Comparison of ENCODE assay signal across 8 cellular contexts in genomic region chr4:110049951-110050925, GRCh38.
DNase-seq lines count a peak whose midpoint lies in the region; ATAC-seq and TF ChIP-seq lines count a peak whose summit lies in the region.

No MANE protein-coding gene starts in this region.

- H3K36me3 ChIP-seq in SU-DHL-6 (ENCODE audit: low read length) = no peaks in the 10 kb centered on the region

- H3K4me2 ChIP-seq in SU-DHL-6 (ENCODE audit: low read depth, low read length, poor library complexity, severe bottlenecking) = no peak overlapping the region

- no peak for ATAC-seq in GM19395 (IDR thresholded peaks at IDR 0.05; ENCODE audit: unreplicated experiment)

- H2AFZ ChIP-seq in SU-DHL-6 (ENCODE audit: low read depth, low read length, severe bottlenecking) = no peak overlapping the region

- H3K79me2 ChIP-seq in SU-DHL-6 (ENCODE audit: insufficient read depth, low read length) = no peaks in the 10 kb centered on the region

- in situ Hi-C loops in astrocyte of the cerebellum (cut with HindIII; ENCODE audit: low sequenced_read_pairs) = loop anchor here (25.0 kb wide), 1 partner anchor 462 kb away; no protein-coding TSS in a partner anchor

- H3F3A ChIP-seq in SU-DHL-6 (ENCODE audit: insufficient read depth) = no peaks in the 10 kb centered on the region

- no peak overlapping the region for H3K4me3 ChIP-seq in HL-60 (replicated peaks; ENCODE audit: insufficient read depth, low read length)
- no peak overlapping the region for H3K4me3 ChIP-seq in SU-DHL-6 (ENCODE audit: insufficient read depth, low read length, poor library complexity, severe bottlenecking)
- H3K4me3 ChIP-seq in astrocyte of the cerebellum (ENCODE audit: low read depth, low read length) = no peak overlapping the region

- H3K9me2 ChIP-seq in SU-DHL-6 (replicated peaks; ENCODE audit: insufficient read depth, low read length) = no peaks in the 10 kb centered on the region

- no peaks in the 10 kb centered on the region for H3K27me3 ChIP-seq in HL-60 (ENCODE audit: insufficient read depth, poor library complexity, severe bottlenecking)
- no peaks in the 10 kb centered on the region for H3K27me3 ChIP-seq in SU-DHL-6 (ENCODE audit: low read length)

- H3K27ac ChIP-seq in HL-60 (replicated peaks) (no peak overlapping the region), SU-DHL-6 (ENCODE audit: low read depth, low read length) (no peak overlapping the region)

- H3K9ac ChIP-seq in SU-DHL-6 (ENCODE audit: low read length) = no peak overlapping the region

- no peaks in the 10 kb centered on the region for H4K20me1 ChIP-seq in SU-DHL-6 (ENCODE audit: low read depth, low read length)

- peak; percentile 12 for DNase-seq in NCI-H146 (lab: John Stamatoyannopoulos, UW)
- DNase-seq in NCI-H146 treated with DMSO at 0.1 percent for 48 hours (lab: John Stamatoyannopoulos, UW; ENCODE audit: unreplicated experiment) = no peak
- DNase-seq in HL-60 (ENCODE audit: low read depth in 1 of 2, low spot score in 1 of 2) = peak in 1 of 2 experiments; percentile 15
- peak; percentile 31 for DNase-seq in astrocyte of the cerebellum (ENCODE audit: low read depth)
- DNase-seq in iPS-NIHi7 (ENCODE audit: extremely low spot score) = peak; percentile 52
- peak; percentile 7 to 50 for DNase-seq in stimulated activated CD4-positive, alpha-beta T cell treated with anti-CD3 and anti-CD28 coated beads, Interleukin-1b, Interleukin-23, amount 100 ng/mL, for 4 hours (ENCODE audit: low read depth in 2 of 2)

- H3K9me3 ChIP-seq in SU-DHL-6 (ENCODE audit: insufficient read depth, low read length) = no peaks in the 10 kb centered on the region

- peak; percentile 62 for TF ChIP-seq CTCF in HL-60 (IDR thresholded peaks at IDR 0.05; ENCODE audit: insufficient read depth, low read length)
- peak; percentile 24 for TF ChIP-seq CTCF in SU-DHL-6 (IDR thresholded peaks at IDR 0.05; ENCODE audit: insufficient read depth, low read length, poor library complexity, severe bottlenecking)
- TF ChIP-seq CTCF in astrocyte of the cerebellum (IDR thresholded peaks at IDR 0.05; ENCODE audit: low read depth, low read length, missing control alignments) = peak; percentile 87

Comparison
In these comparisons a context has a peak if more than half of its experiments do, and no peak if none do; other contexts are left out.
1. CTCF ChIP-seq: peak in every context shown above with its lines; median percentile 87 in astrocyte of the cerebellum; 62 in HL-60; 24 in SU-DHL-6.